Comparison of ENCODE assay signal across 8 cellular contexts in the genomic region with DNA sequence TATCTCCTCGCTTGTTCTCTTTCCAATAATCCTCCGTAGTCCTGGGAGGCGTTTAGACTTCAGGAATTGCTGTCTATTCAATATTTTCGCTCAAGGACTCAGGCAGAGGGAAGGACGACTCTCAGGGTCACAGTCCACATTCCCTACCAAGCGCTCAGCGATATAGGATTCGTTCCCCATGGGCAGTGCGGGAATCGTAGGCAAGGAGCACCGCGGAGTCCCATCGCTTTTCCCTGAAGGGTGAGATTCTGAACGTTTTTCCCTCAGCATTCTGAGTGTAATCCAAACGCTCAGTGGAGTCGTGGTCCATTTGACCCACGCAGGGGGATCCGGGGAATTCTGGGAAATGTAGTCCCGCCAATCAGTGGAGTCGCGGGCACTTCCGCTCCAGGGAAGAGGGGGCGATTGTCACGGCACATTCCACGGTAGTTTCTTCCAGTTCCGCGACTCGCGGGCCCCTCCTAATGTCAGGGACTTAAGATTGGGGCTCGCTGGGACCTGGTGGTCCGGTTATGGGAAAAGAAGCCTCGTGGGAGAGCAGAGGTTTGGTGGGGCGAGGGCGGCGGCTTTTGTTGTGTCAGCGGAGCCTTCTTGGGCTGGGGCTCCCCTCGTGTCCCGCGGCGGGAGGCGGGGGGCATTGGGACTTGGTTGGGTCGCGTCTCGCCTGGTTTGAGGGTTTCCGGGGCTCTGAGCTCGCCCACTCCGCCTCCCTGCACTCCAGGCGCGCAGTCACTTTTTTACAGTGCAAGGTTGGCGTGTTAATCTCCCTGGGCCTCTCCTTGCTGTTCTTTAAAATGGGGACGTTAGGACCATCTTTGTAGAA. TPM values are rescaled to one million over a fixed set of nuclear protein-coding genes. Genes with fewer than 3 reads are reported as not detected.
DNase-seq lines count a peak whose midpoint lies in the region; ATAC-seq and TF ChIP-seq lines count a peak whose summit lies in the region.

A gene (plus strand): TSS at position 364 of the 823 bp plus-strand sequence. CDS start 3,079 bp downstream, outside the sequence.

- TF ChIP-seq CTCF in BJ (IDR thresholded peaks at IDR 0.05; ENCODE audit: insufficient read depth, low read depth, low read length) = peak; percentile 12; the same call in 1 of the 2 replicates
- TF ChIP-seq CTCF in foreskin fibroblast (IDR thresholded peaks at IDR 0.05; ENCODE audit: low read depth, low read length) = no peak
- TF ChIP-seq CTCF in neural crest cell (conservative IDR thresholded peaks at IDR 0.05) = no peak

- H3K9me3 ChIP-seq in SJCRH30 (replicated peaks) = no peaks in the 10 kb centered on the region

- H3K9me3 Mint-ChIP-seq in neural crest cell = no peaks in the 10 kb centered on the region
- H3K9me3 Mint-ChIP-seq in stimulated activated naive CD8-positive, alpha-beta T cell treated with anti-CD3 and anti-CD28 coated beads, Interleukin-15, Interleukin-2, amounts not matched to agents 100 ng/mL and 50 ng/mL, for 24 hours = peaks cover 16% of the 10 kb centered on the region

- peaks cover 5% of the 10 kb centered on the region for H3K36me3 Mint-ChIP-seq in neural crest cell (ENCODE audit: low read depth)
- peaks cover 27% of the 10 kb centered on the region for H3K36me3 Mint-ChIP-seq in stimulated activated naive CD8-positive, alpha-beta T cell treated with anti-CD3 and anti-CD28 coated beads, Interleukin-15, Interleukin-2, amounts not matched to agents 100 ng/mL and 50 ng/mL, for 24 hours (ENCODE audit: low read depth)

- peak within 1 kb of the TSS; percentile 92 for H3K4me3 Mint-ChIP-seq in neural crest cell
- peak within 1 kb of the TSS; percentile 92 for H3K4me3 Mint-ChIP-seq in stimulated activated naive CD8-positive, alpha-beta T cell treated with anti-CD3 and anti-CD28 coated beads, Interleukin-15, Interleukin-2, amounts not matched to agents 100 ng/mL and 50 ng/mL, for 24 hours

- peak within 1 kb of the TSS; percentile 77 for H3K4me3 ChIP-seq in BJ (ENCODE audit: low read depth, low read length)
- peak within 1 kb of the TSS; percentile 88 for H3K4me3 ChIP-seq in SJCRH30
- H3K4me3 ChIP-seq in foreskin fibroblast (ENCODE audit: low read depth in 1 of 2, low read length in 2 of 2) = peak within 1 kb of the TSS; percentile 64 to 80

- peak within 1 kb of the TSS; percentile 73 for H3K27ac ChIP-seq in SJCRH30

- peak within 1 kb of the TSS; percentile 69 for H3K27ac Mint-ChIP-seq in neural crest cell (ENCODE audit: unreplicated experiment)
- peak within 1 kb of the TSS; percentile 94 for H3K27ac Mint-ChIP-seq in stimulated activated naive CD8-positive, alpha-beta T cell treated with anti-CD3 and anti-CD28 coated beads, Interleukin-15, Interleukin-2, amounts not matched to agents 100 ng/mL and 50 ng/mL, for 24 hours

- peak; percentile 49 for DNase-seq in BJ (ENCODE audit: low read depth)
- peak; percentile 80 for DNase-seq in HuH-7 (ENCODE audit: low spot score)
- DNase-seq in SJCRH30 = peak; percentile 88 to 92
- peak; percentile 55 for DNase-seq in activated gamma-delta T cell treated with anti-CD3 and anti-CD28 coated beads, Interleukin-2, amount 50 U/mL, for 16 hours (ENCODE audit: low read depth)
- DNase-seq in foreskin fibroblast = peak; percentile 87 to 94
- DNase-seq in neural crest cell (ENCODE audit: low read depth, low spot score) = peak; percentile 68

- H3K27me3 Mint-ChIP-seq in neural crest cell (ENCODE audit: low read depth) = no peaks in the 10 kb centered on the region
- no peaks in the 10 kb centered on the region for H3K27me3 Mint-ChIP-seq in stimulated activated naive CD8-positive, alpha-beta T cell treated with anti-CD3 and anti-CD28 coated beads, Interleukin-15, Interleukin-2, amounts not matched to agents 100 ng/mL and 50 ng/mL, for 24 hours

- CTCF ChIA-PET in BJ (lab: Yijun Ruan, JAX) = interaction anchor here (0.5 to 0.7 kb wide), 3 partner anchors 10 to 169 kb away, joined by 3 to 7 read pairs (median 4); no protein-coding TSS in a partner anchor

- peak; percentile 84 for ATAC-seq in GM19395 (IDR thresholded peaks at IDR 0.05; ENCODE audit: unreplicated experiment)

- POLR2A ChIA-PET in BJ (lab: Charles Lee) = no interaction called here

- H3K36me3 ChIP-seq in BJ (ENCODE audit: control insufficient read depth, insufficient read depth, low read length) (peaks cover 4% of the 10 kb centered on the region), SJCRH30 (peaks cover 13% of the 10 kb centered on the region)

- no peaks in the 10 kb centered on the region for H3K4me1 ChIP-seq in SJCRH30

- H3K4me1 Mint-ChIP-seq in neural crest cell = peaks cover 23% of the 10 kb centered on the region
- peaks cover 26% of the 10 kb centered on the region for H3K4me1 Mint-ChIP-seq in stimulated activated naive CD8-positive, alpha-beta T cell treated with anti-CD3 and anti-CD28 coated beads, Interleukin-15, Interleukin-2, amounts not matched to agents 100 ng/mL and 50 ng/mL, for 24 hours (ENCODE audit: low read depth)

- H3K27me3 ChIP-seq in BJ (ENCODE audit: control insufficient read depth, insufficient read depth, low read length) (no peaks in the 10 kb centered on the region), SJCRH30 (no peaks in the 10 kb centered on the region)

RNA-seq across cellular contexts. Expression of the gene that starts here (rescaled TPM):
- 3.1 and 5.0 TPM in 2 replicates for polyA plus RNA-seq in BJ (2011; rRNA removed)
- polyA minus RNA-seq in BJ (2011; rRNA and poly(A)+ RNA removed) = 4.9 and 5.3 TPM in 2 replicates
- 10.5 and 11.6 TPM in 2 replicates for total RNA-seq in SJCRH30 (2014; rRNA removed; shearing (Covaris generic))
- total RNA-seq in neural crest cell = 18.2 and 18.6 TPM in 2 replicates

Comparison
In these comparisons a context has a peak if more than half of its experiments do, and no peak if none do; other contexts are left out.
1. Peak in every context shown above with its lines: DNase-seq, ATAC-seq, H3K4me3 ChIP-seq and H3K27ac ChIP-seq.